ENCODE assay signal across 7 cellular contexts in genomic region chr10:50068352-50068659, GRCh38. TPM values are rescaled to one million over a fixed set of nuclear protein-coding genes. Genes with fewer than 3 reads are reported as not detected.
DNase-seq lines count a peak whose midpoint lies in the region; ATAC-seq, FAIRE-seq and TF ChIP-seq lines count a peak whose summit lies in the region.
"Not testable (repeated sequence)": the region's sequence is repeated elsewhere in the genome, so short reads cannot be mapped to it uniquely, and the experiment has no call there.

No MANE protein-coding gene starts in this region.

- H2AFZ ChIP-seq in Loucy (ENCODE audit: low read length); mesenchymal stem cell (ENCODE audit: low read depth, low read length): not testable (repeated sequence)
- peak overlapping the region; percentile 95 for H2AFZ ChIP-seq in mammary epithelial cell (ENCODE audit: low read depth, low read length)

- not testable (repeated sequence) for H3K27me3 Mint-ChIP-seq in activated CD8-positive, alpha-beta T cell treated with anti-CD3 and anti-CD28 coated beads, Interleukin-2, amount 10 ng/mL, durations not matched to agents 7 days and 5 days (ENCODE audit: low read depth)

- H3K4me3 Mint-ChIP-seq in activated CD8-positive, alpha-beta T cell treated with anti-CD3 and anti-CD28 coated beads, Interleukin-2, amount 10 ng/mL, durations not matched to agents 7 days and 5 days = peak overlapping the region; percentile 76

- BruUV-seq in mammary epithelial cell (replicated peaks; lab: Mats Ljungman, UMichigan) = not testable (repeated sequence)

- H2BK15ac ChIP-seq in mesenchymal stem cell (ENCODE audit: low read depth, poor library complexity, severe bottlenecking) = not testable (repeated sequence)

- H3K4me1 ChIP-seq in Loucy (ENCODE audit: insufficient read depth, low read length, poor library complexity, severe bottlenecking); mammary epithelial cell (ENCODE audit: insufficient read depth, low read length); mesenchymal stem cell (ENCODE audit: control insufficient read depth, insufficient read depth, low read depth, low read length): not testable (repeated sequence)
- H3K4me1 ChIP-seq in gastroesophageal sphincter = peaks cover 0 to 15% (median 0%) of the 10 kb centered on the region in 3 donors

- not testable (repeated sequence) for H4K8ac ChIP-seq in mesenchymal stem cell (ENCODE audit: low read length)

- CTCF ChIA-PET in activated CD8-positive, alpha-beta T cell treated with anti-CD3 and anti-CD28 coated beads, Interleukin-2, amount 10 ng/mL, durations not matched to agents 7 days and 5 days (lab: Charles Lee); mammary epithelial cell (lab: Charles Lee; ENCODE audit: low non-redundant PET): not testable (repeated sequence)

- ATAC-seq in activated CD8-positive, alpha-beta T cell treated with anti-CD3 and anti-CD28 coated beads, Interleukin-2, amount 10 ng/mL, durations not matched to agents 7 days and 5 days; gastroesophageal sphincter: not testable (repeated sequence)

- H3K79me2 ChIP-seq in Loucy (ENCODE audit: insufficient read depth, low read length); mammary epithelial cell (ENCODE audit: insufficient read depth, low read length): not testable (repeated sequence)

- not testable (repeated sequence) for H3K9me3 ChIP-seq in Loucy (ENCODE audit: insufficient read depth, low read depth, low read length); mammary epithelial cell (replicated peaks; ENCODE audit: insufficient read depth, low read length); gastroesophageal sphincter; mesenchymal stem cell (ENCODE audit: control insufficient read depth, low read length)

- H3K27ac ChIP-seq in mammary epithelial cell (ENCODE audit: insufficient read depth, low read depth, low read length); mesenchymal stem cell (ENCODE audit: low read length, poor library complexity, severe bottlenecking): not testable (repeated sequence)
- peak overlapping the region in 3 of 4 donors; percentile 81 to 84 (median 83) for H3K27ac ChIP-seq in gastroesophageal sphincter

- dilution Hi-C loops in mammary epithelial cell (cut with HindIII; ENCODE audit: low sequenced_read_pairs) = not testable (repeated sequence)

- H3K14ac ChIP-seq in mesenchymal stem cell (ENCODE audit: low read length in 2 of 2) = not testable (repeated sequence)

- not testable (repeated sequence) for H2BK120ac ChIP-seq in mesenchymal stem cell (ENCODE audit: low read depth, low read length)

- H3K4ac ChIP-seq in mesenchymal stem cell (ENCODE audit: low read depth in 1 of 2, low read length in 2 of 2) = not testable (repeated sequence)

- H3F3A ChIP-seq in Loucy (ENCODE audit: low read depth) = not testable (repeated sequence)

- not testable (repeated sequence) for H4K91ac ChIP-seq in mesenchymal stem cell (ENCODE audit: low read length)

- FAIRE-seq in GM12892 (lab: Jason Lieb, UNC) = peak; percentile 30

- H3K4me3 ChIP-seq in Loucy (ENCODE audit: low read length, poor library complexity, severe bottlenecking) (peak overlapping the region; percentile 70), mammary epithelial cell (replicated peaks in 1 of 3; ENCODE audit: insufficient read depth in 1 of 3, low read depth in 2 of 3, low read length in 3 of 3) (peak overlapping the region in 2 of 3 experiments; percentile 81 to 93), gastroesophageal sphincter (peak overlapping the region; percentile 78 to 100), mesenchymal stem cell (ENCODE audit: insufficient read depth in 1 of 2, low read depth in 1 of 2, low read length in 2 of 2) (peak overlapping the region; percentile 62 to 81), retinal pigment epithelial cell (ENCODE audit: low read length) (peak overlapping the region; percentile 51)

- 0% methylated on average over 10 of the region's 13 CpGs for WGBS in mammary epithelial cell (ENCODE audit: low coverage, missing lambda C conversion rate)
- WGBS in gastroesophageal sphincter (ENCODE audit: low coverage in 1 of 2), 2 donors = 20% methylated on average over 1 of the region's 13 CpGs; no CpG with 5 or more reads in 1 of the 2 donors
- WGBS in mesenchymal stem cell = 8% methylated on average over 9 of the region's 13 CpGs

- peaks cover 12% of the 10 kb centered on the region for H3K4me1 Mint-ChIP-seq in activated CD8-positive, alpha-beta T cell treated with anti-CD3 and anti-CD28 coated beads, Interleukin-2, amount 10 ng/mL, durations not matched to agents 7 days and 5 days (ENCODE audit: low read depth)

- TF ChIP-seq EP300 in gastroesophageal sphincter (IDR thresholded peaks at IDR 0.05) = not testable (repeated sequence)

- not testable (repeated sequence) for H3K9me2 ChIP-seq in Loucy (replicated peaks; ENCODE audit: low read depth, low read length)

- POLR2A ChIA-PET in activated CD8-positive, alpha-beta T cell treated with anti-CD3 and anti-CD28 coated beads, Interleukin-2, amount 10 ng/mL, durations not matched to agents 7 days and 5 days (lab: Charles Lee) = not testable (repeated sequence)

- H2BK12ac ChIP-seq in mesenchymal stem cell (ENCODE audit: low read length in 2 of 2) = not testable (repeated sequence)

- not testable (repeated sequence) for H3K36me3 Mint-ChIP-seq in activated CD8-positive, alpha-beta T cell treated with anti-CD3 and anti-CD28 coated beads, Interleukin-2, amount 10 ng/mL, durations not matched to agents 7 days and 5 days (ENCODE audit: low read depth)

- not testable (repeated sequence) for DNase-seq in GM12892 (ENCODE audit: insufficient read length); activated CD8-positive, alpha-beta T cell treated with anti-CD3 and anti-CD28 coated beads, Interleukin-2, amount 10 ng/mL, durations not matched to agents 7 days and 5 days; mammary epithelial cell; mesenchymal stem cell; retinal pigment epithelial cell (ENCODE audit: low read depth)

- not testable (repeated sequence) for H4K20me1 ChIP-seq in Loucy (ENCODE audit: insufficient read depth, low read length, poor library complexity, severe bottlenecking); mammary epithelial cell (ENCODE audit: insufficient read depth, low read length)

- intact Hi-C loops in mammary epithelial cell (cut with micrococcal nuclease) = not testable (repeated sequence)

- in situ Hi-C loops in mammary epithelial cell (cut with MboI; ENCODE audit: low sequenced_read_pairs in 2 of 2) = not testable (repeated sequence)

- H3K27ac Mint-ChIP-seq in activated CD8-positive, alpha-beta T cell treated with anti-CD3 and anti-CD28 coated beads, Interleukin-2, amount 10 ng/mL, durations not matched to agents 7 days and 5 days = peak overlapping the region; percentile 89

- H3K23ac ChIP-seq in mesenchymal stem cell (ENCODE audit: low read length in 2 of 2) = not testable (repeated sequence)

- H3K79me1 ChIP-seq in mesenchymal stem cell (replicated peaks; ENCODE audit: low read length, poor library complexity, severe bottlenecking) = not testable (repeated sequence)

- not testable (repeated sequence) for H3K27me3 ChIP-seq in Loucy (ENCODE audit: insufficient read depth, low read length, poor library complexity, severe bottlenecking); mammary epithelial cell (ENCODE audit: insufficient read depth, low read length); gastroesophageal sphincter; mesenchymal stem cell (ENCODE audit: control insufficient read depth in 1 of 2, insufficient read depth in 1 of 2, low read length in 2 of 2)

- not testable (repeated sequence) for H2BK5ac ChIP-seq in mesenchymal stem cell (ENCODE audit: low read depth, low read length, poor library complexity, severe bottlenecking)

- peak overlapping the region; percentile 40 for H3K4me2 ChIP-seq in Loucy (ENCODE audit: low read depth, low read length, poor library complexity, severe bottlenecking)
- peak overlapping the region; percentile 51 for H3K4me2 ChIP-seq in mammary epithelial cell (ENCODE audit: insufficient read depth, low read depth, low read length)
- H3K4me2 ChIP-seq in mesenchymal stem cell (ENCODE audit: low read length, poor library complexity, severe bottlenecking) = peak overlapping the region; percentile 33

- TF ChIP-seq POLR2A in GM12892 (IDR thresholded peaks at IDR 0.05; ENCODE audit: low read depth, low read length); gastroesophageal sphincter (IDR thresholded peaks at IDR 0.05): not testable (repeated sequence)

- not testable (repeated sequence) for H3K18ac ChIP-seq in mesenchymal stem cell (ENCODE audit: low read depth in 1 of 2, low read length in 2 of 2)

- TF ChIP-seq CTCF in Loucy (conservative IDR thresholded peaks at IDR 0.05; ENCODE audit: low read length); mammary epithelial cell (conservative IDR thresholded peaks at IDR 0.05 in 1 of 2, IDR thresholded peaks at IDR 0.05 in 1 of 2; ENCODE audit: extremely low read depth in 1 of 2, insufficient read depth in 1 of 2, low read depth in 1 of 2, low read length in 2 of 2); gastroesophageal sphincter (IDR thresholded peaks at IDR 0.05); retinal pigment epithelial cell (conservative IDR thresholded peaks at IDR 0.05; ENCODE audit: low read depth, low read length): not testable (repeated sequence)

- not testable (repeated sequence) for H3K36me3 ChIP-seq in Loucy (ENCODE audit: insufficient read depth, low read length); mammary epithelial cell (ENCODE audit: insufficient read depth, low read length); gastroesophageal sphincter; mesenchymal stem cell (ENCODE audit: control insufficient read depth in 1 of 2, insufficient read depth in 2 of 2, low read depth in 1 of 2, low read length in 2 of 2)

- not testable (repeated sequence) for H3K9ac ChIP-seq in Loucy (ENCODE audit: low read depth, low read length, poor library complexity, severe bottlenecking)
- H3K9ac ChIP-seq in mammary epithelial cell (ENCODE audit: insufficient read depth, low read length) (peak overlapping the region; percentile 5), mesenchymal stem cell (ENCODE audit: low read length) (peak overlapping the region; percentile 87)

- H2AK5ac ChIP-seq in mesenchymal stem cell (ENCODE audit: low read length, severe bottlenecking) = not testable (repeated sequence)

- H3K9me3 Mint-ChIP-seq in activated CD8-positive, alpha-beta T cell treated with anti-CD3 and anti-CD28 coated beads, Interleukin-2, amount 10 ng/mL, durations not matched to agents 7 days and 5 days (ENCODE audit: insufficient read depth) = not testable (repeated sequence)

RNA-seq across cellular contexts. Expression of gene WASHC2A, which starts 0.6 kb away (rescaled TPM):
- polyA plus RNA-seq in GM12892 (2012; ENCODE audit: missing spikeins) = 30.2 TPM
- 10 to 100 TPM; 31.0 to 36.9 TPM for total RNA-seq in activated CD8-positive, alpha-beta T cell treated with anti-CD3 and anti-CD28 coated beads, Interleukin-2, amount 10 ng/mL, durations not matched to agents 7 days and 5 days
- total RNA-seq in mammary epithelial cell (10 to 100 TPM; 22.1 to 29.0 TPM), gastroesophageal sphincter (10 to 100 TPM; 30.4 to 44.7 (median 38.6) TPM)
- polyA plus RNA-seq in mammary epithelial cell = 14.7 TPM
- 12.9 TPM for polyA minus RNA-seq in mammary epithelial cell
- 49.8 TPM for polyA plus RNA-seq in mesenchymal stem cell (2013, experiment 1 of 2)
- 47.4 TPM for polyA plus RNA-seq in mesenchymal stem cell (2013, experiment 2 of 2)
